ENCODE assay signal across 32 cellular contexts in genomic region chr18:673769-674168, GRCh38.
"Had no signal": no experiment of that assay in that cellular context is flagged by ENCODE, and none has a peak within 500 bp of the region (broad histone marks: within the 10 kb centered on the region; RNA-seq: fewer than 3 reads in every experiment).

No MANE protein-coding gene starts in this region.

- H3K27me3 Mint-ChIP-seq: activated B cell treated with CpG ODN at 0.5 μM for 24 hours; activated CD4-positive, alpha-beta memory T cell treated with anti-CD3 and anti-CD28 coated beads, Interleukin-2, amount 10 ng/mL, durations not matched to agents 7 days and 5 days; activated CD4-positive, alpha-beta T cell treated with anti-CD3 and anti-CD28 coated beads, Interleukin-2, amount 10 ng/mL, durations not matched to agents 7 days and 5 days; activated CD8-positive, alpha-beta memory T cell treated with anti-CD3 and anti-CD28 coated beads, Interleukin-2, amount 10 ng/mL, durations not matched to agents 7 days and 5 days; activated naive CD4-positive, alpha-beta T cell treated with anti-CD3 and anti-CD28 coated beads, Interleukin-2, amount 10 ng/mL, durations not matched to agents 7 days and 5 days; activated naive CD4-positive, alpha-beta T cell treated with anti-CD3 and anti-CD28 coated beads, Interleukin-2, amount 50 U/mL, for 24 hours; activated naive CD8-positive, alpha-beta T cell; activated naive CD8-positive, alpha-beta T cell treated with anti-CD3 and anti-CD28 coated beads, Interleukin-2, amount 10 ng/mL, durations not matched to agents 7 days and 5 days; activated naive CD8-positive, alpha-beta T cell treated with anti-CD3 and anti-CD28 coated beads, Interleukin-2, amount 50 U/mL, for 24 hours; activated T-cell treated with anti-CD3 and anti-CD28 coated beads, Interleukin-2, amount 50 U/mL, for 24 hours; brain had no signal

- DNase-seq: activated B cell treated with CpG ODN at 0.5 μM for 24 hours; activated CD4-positive, alpha-beta memory T cell treated with anti-CD3 and anti-CD28 coated beads, Interleukin-2, amount 10 ng/mL, durations not matched to agents 7 days and 5 days; activated CD4-positive, alpha-beta T cell treated with anti-CD3 and anti-CD28 coated beads for 4 hours; activated CD4-positive, alpha-beta T cell treated with anti-CD3 and anti-CD28 coated beads, Interleukin-2, amount 10 ng/mL, durations not matched to agents 7 days and 5 days; activated CD4-positive, alpha-beta T cell treated with anti-CD3 and anti-CD28 coated beads, Interleukin-2, amount 50 U/mL, for 48 hours; activated CD4-positive, CD25-positive, alpha-beta regulatory T cell treated with anti-CD3 and anti-CD28 coated beads, Interleukin-2, amount 50 U/mL, for 72 hours; activated CD8-positive, alpha-beta memory T cell treated with anti-CD3 and anti-CD28 coated beads for 24 hours; activated CD8-positive, alpha-beta memory T cell treated with anti-CD3 and anti-CD28 coated beads, Interleukin-2, amount 10 ng/mL, durations not matched to agents 7 days and 5 days; activated CD8-positive, alpha-beta memory T cell treated with anti-CD3 and anti-CD28 coated beads, Interleukin-2, amount 50 U/mL, for 48 hours; activated CD8-positive, alpha-beta T cell treated with anti-CD3 and anti-CD28 coated beads, Interleukin-2, amount 10 ng/mL, durations not matched to agents 7 days and 5 days; activated effector memory CD4-positive, alpha-beta T cell treated with Interleukin-2 at 50 U/mL for 16 hours; activated gamma-delta T cell; activated naive CD4-positive, alpha-beta T cell treated with anti-CD3 and anti-CD28 coated beads, Interleukin-2, amount 10 ng/mL, durations not matched to agents 7 days and 5 days; activated naive CD4-positive, alpha-beta T cell treated with Interleukin-2 at 50 U/mL for 16 hours; activated naive CD8-positive, alpha-beta T cell treated with anti-CD3 and anti-CD28 coated beads, Interleukin-2, amount 10 ng/mL, durations not matched to agents 7 days and 5 days; activated naive CD8-positive, alpha-beta T cell treated with anti-CD3 and anti-CD28 coated beads, Interleukin-2, amount 50 U/mL, for 24 hours; activated T-cell treated with anti-CD3 and anti-CD28 coated beads, Interleukin-2, amount 50 U/mL, for 24 hours; amygdala; anterior cingulate cortex; central memory CD4-positive, alpha-beta T cell; T-helper 1 cell; T-helper 2 cell; T-helper 9 cell had no signal

- H3K27ac ChIP-seq: ascending aorta, cardiac muscle cell, VCaP had no signal

- H3K4me3 Mint-ChIP-seq: activated B cell treated with CpG ODN at 0.5 μM for 24 hours; activated CD4-positive, alpha-beta memory T cell treated with anti-CD3 and anti-CD28 coated beads, Interleukin-2, amount 10 ng/mL, durations not matched to agents 7 days and 5 days; activated CD4-positive, alpha-beta T cell treated with anti-CD3 and anti-CD28 coated beads, Interleukin-2, amount 10 ng/mL, durations not matched to agents 7 days and 5 days; activated CD8-positive, alpha-beta memory T cell treated with anti-CD3 and anti-CD28 coated beads, Interleukin-2, amount 10 ng/mL, durations not matched to agents 7 days and 5 days; activated CD8-positive, alpha-beta T cell treated with anti-CD3 and anti-CD28 coated beads, Interleukin-2, amount 10 ng/mL, durations not matched to agents 7 days and 5 days; activated naive CD4-positive, alpha-beta T cell treated with anti-CD3 and anti-CD28 coated beads, Interleukin-2, amount 10 ng/mL, durations not matched to agents 7 days and 5 days; activated naive CD4-positive, alpha-beta T cell treated with anti-CD3 and anti-CD28 coated beads, Interleukin-2, amount 50 U/mL, for 24 hours; activated naive CD8-positive, alpha-beta T cell; activated naive CD8-positive, alpha-beta T cell treated with anti-CD3 and anti-CD28 coated beads, Interleukin-2, amount 10 ng/mL, durations not matched to agents 7 days and 5 days; activated naive CD8-positive, alpha-beta T cell treated with anti-CD3 and anti-CD28 coated beads, Interleukin-2, amount 50 U/mL, for 24 hours; activated T-cell treated with anti-CD3 and anti-CD28 coated beads, Interleukin-2, amount 50 U/mL, for 24 hours; brain; T-helper 1 cell treated with Interleukin-12 subunit alpha and Interleukin-12 subunit beta and Interleukin-4 antibody, amounts not matched to agents 30 μg/mL and 1 μg/mL, for 36 hours; T-helper 2 cell treated with Interferon-gamma antibody and Interleukin-4, amounts not matched to agents 5 μg/mL and 100 μg/mL, for 36 hours had no signal

- H3K4me1 Mint-ChIP-seq: activated B cell treated with CpG ODN at 0.5 μM for 24 hours; activated naive CD4-positive, alpha-beta T cell treated with anti-CD3 and anti-CD28 coated beads, Interleukin-2, amount 50 U/mL, for 24 hours had no signal

- H3K27ac Mint-ChIP-seq: activated B cell treated with CpG ODN at 0.5 μM for 24 hours; activated CD4-positive, alpha-beta memory T cell treated with anti-CD3 and anti-CD28 coated beads, Interleukin-2, amount 10 ng/mL, durations not matched to agents 7 days and 5 days; activated CD4-positive, alpha-beta T cell treated with anti-CD3 and anti-CD28 coated beads, Interleukin-2, amount 10 ng/mL, durations not matched to agents 7 days and 5 days; activated CD8-positive, alpha-beta memory T cell treated with anti-CD3 and anti-CD28 coated beads, Interleukin-2, amount 10 ng/mL, durations not matched to agents 7 days and 5 days; activated CD8-positive, alpha-beta T cell treated with anti-CD3 and anti-CD28 coated beads, Interleukin-2, amount 10 ng/mL, durations not matched to agents 7 days and 5 days; activated naive CD4-positive, alpha-beta T cell treated with anti-CD3 and anti-CD28 coated beads, Interleukin-2, amount 10 ng/mL, durations not matched to agents 7 days and 5 days; activated naive CD4-positive, alpha-beta T cell treated with anti-CD3 and anti-CD28 coated beads, Interleukin-2, amount 50 U/mL, for 24 hours; activated naive CD8-positive, alpha-beta T cell; activated naive CD8-positive, alpha-beta T cell treated with anti-CD3 and anti-CD28 coated beads, Interleukin-2, amount 10 ng/mL, durations not matched to agents 7 days and 5 days; activated naive CD8-positive, alpha-beta T cell treated with anti-CD3 and anti-CD28 coated beads, Interleukin-2, amount 50 U/mL, for 24 hours; activated T-cell treated with anti-CD3 and anti-CD28 coated beads, Interleukin-2, amount 50 U/mL, for 24 hours; activated T-helper 2 cell treated with anti-CD3 and anti-CD28 coated beads, Interferon-gamma antibody, Interleukin-2, Interleukin-4, amounts not matched to agents 10 μg/mL and 5 μg/mL and 100 μg/mL, durations not matched to agents 14 hours and 24 hours and 36 hours; brain; T-helper 1 cell treated with Interleukin-12 subunit alpha and Interleukin-12 subunit beta and Interleukin-4 antibody, amounts not matched to agents 30 μg/mL and 1 μg/mL, for 36 hours; T-helper 2 cell treated with Interferon-gamma antibody and Interleukin-4, amounts not matched to agents 5 μg/mL and 100 μg/mL, for 36 hours had no signal

- H3K9me3 ChIP-seq: ascending aorta had no signal

- H3K4me3 ChIP-seq: ascending aorta, cardiac muscle cell had no signal

- H3K27me3 ChIP-seq: ascending aorta, cardiac muscle cell had no signal

- H3K9me3 Mint-ChIP-seq: activated B cell treated with CpG ODN at 0.5 μM for 24 hours; activated CD4-positive, alpha-beta memory T cell treated with anti-CD3 and anti-CD28 coated beads, Interleukin-2, amount 10 ng/mL, durations not matched to agents 7 days and 5 days; activated CD4-positive, alpha-beta T cell treated with anti-CD3 and anti-CD28 coated beads, Interleukin-2, amount 10 ng/mL, durations not matched to agents 7 days and 5 days; activated naive CD4-positive, alpha-beta T cell treated with anti-CD3 and anti-CD28 coated beads, Interleukin-2, amount 10 ng/mL, durations not matched to agents 7 days and 5 days; activated naive CD4-positive, alpha-beta T cell treated with anti-CD3 and anti-CD28 coated beads, Interleukin-2, amount 50 U/mL, for 24 hours; activated naive CD8-positive, alpha-beta T cell treated with anti-CD3 and anti-CD28 coated beads, Interleukin-2, amount 10 ng/mL, durations not matched to agents 7 days and 5 days; activated naive CD8-positive, alpha-beta T cell treated with anti-CD3 and anti-CD28 coated beads, Interleukin-2, amount 50 U/mL, for 24 hours; activated T-cell treated with anti-CD3 and anti-CD28 coated beads, Interleukin-2, amount 50 U/mL, for 24 hours; activated T-helper 2 cell treated with anti-CD3 and anti-CD28 coated beads, Interferon-gamma antibody, Interleukin-2, Interleukin-4, amounts not matched to agents 10 μg/mL and 5 μg/mL and 100 μg/mL, durations not matched to agents 14 hours and 24 hours and 36 hours; brain; T-helper 1 cell treated with Interleukin-12 subunit alpha and Interleukin-12 subunit beta and Interleukin-4 antibody, amounts not matched to agents 30 μg/mL and 1 μg/mL, for 36 hours; T-helper 2 cell treated with Interferon-gamma antibody and Interleukin-4, amounts not matched to agents 5 μg/mL and 100 μg/mL, for 36 hours had no signal

- ATAC-seq: activated CD8-positive, alpha-beta memory T cell treated with anti-CD3 and anti-CD28 coated beads, Interleukin-2, amount 10 ng/mL, durations not matched to agents 7 days and 5 days; activated CD8-positive, alpha-beta T cell treated with anti-CD3 and anti-CD28 coated beads, Interleukin-2, amount 10 ng/mL, durations not matched to agents 7 days and 5 days; activated naive CD8-positive, alpha-beta T cell treated with anti-CD3 and anti-CD28 coated beads, Interleukin-2, amount 50 U/mL, for 24 hours had no signal

- H3K4me1 ChIP-seq: ascending aorta had no signal
